Comparison of ENCODE assay signal across 17 cellular contexts in genomic region chr10:131845505-131846223, GRCh38. TPM values are rescaled to one million over a fixed set of nuclear protein-coding genes. Genes with fewer than 3 reads are reported as not detected.
DNase-seq lines count a peak whose midpoint lies in the region; ATAC-seq and TF ChIP-seq lines count a peak whose summit lies in the region.
"Had no signal": no experiment of that assay in that cellular context is flagged by ENCODE, and none has a peak within 500 bp of the region (broad histone marks: within the 10 kb centered on the region; RNA-seq: fewer than 3 reads in every experiment).

No MANE protein-coding gene starts in this region.

- no peaks in the 10 kb centered on the region for H3K79me2 ChIP-seq in neural progenitor cell (ENCODE audit: low read depth)

- H2AFZ ChIP-seq in neural progenitor cell (replicated peaks), result no peak overlapping the region

- TF ChIP-seq CTCF in coronary artery (IDR thresholded peaks at IDR 0.05) (no peak), neural progenitor cell (IDR thresholded peaks at IDR 0.05) (no peak), upper lobe of right lung (IDR thresholded peaks at IDR 0.05) (no peak)

- no peaks in the 10 kb centered on the region for H3K36me3 Mint-ChIP-seq in neural progenitor cell
- H3K36me3 Mint-ChIP-seq: CD4-positive, CD25-positive, alpha-beta regulatory T cell had no signal

- H3K9me3 ChIP-seq in neural progenitor cell (ENCODE audit: low read depth) (no peaks in the 10 kb centered on the region), upper lobe of right lung (no peaks in the 10 kb centered on the region)
- H3K9me3 ChIP-seq: HAP-1 had no signal

- H3F3A ChIP-seq in neural progenitor cell (ENCODE audit: low read depth), result no peaks in the 10 kb centered on the region

- DNase-seq in activated effector memory CD4-positive, alpha-beta T cell treated with anti-CD3 and anti-CD28 coated beads, Interleukin-2, amount 50 U/mL, for 16 hours, result peak; percentile 42
- DNase-seq in activated effector memory CD4-positive, alpha-beta T cell treated with Interleukin-2 at 50 U/mL for 16 hours, result no peak
- DNase-seq in coronary artery (ENCODE audit: low spot score) (peak; percentile 26), neural progenitor cell (ENCODE audit: low spot score) (no peak), upper lobe of right lung (peak; percentile 45)
- DNase-seq: Calu3; CD4-positive, CD25-positive, alpha-beta regulatory T cell; MV-4-11; NCI-H1436; NCI-H226; NCI-H526 treated with DMSO at 0.1 percent for 48 hours had no signal

- H3K9me3 Mint-ChIP-seq in neural progenitor cell, result no peaks in the 10 kb centered on the region
- H3K9me3 Mint-ChIP-seq: CD4-positive, CD25-positive, alpha-beta regulatory T cell had no signal

- intact Hi-C loops in upper lobe of right lung (cut with DNase I), result no loop called here

- peaks cover 8% of the 10 kb centered on the region for H3K4me1 Mint-ChIP-seq in neural progenitor cell
- H3K4me1 Mint-ChIP-seq: CD4-positive, CD25-positive, alpha-beta regulatory T cell had no signal

- H3K4me1 ChIP-seq in neural progenitor cell (no peaks in the 10 kb centered on the region), upper lobe of right lung (no peaks in the 10 kb centered on the region)
- H3K4me1 ChIP-seq: HAP-1 had no signal

- H3K4me3 ChIP-seq in coronary artery, result no peak overlapping the region
- no peak overlapping the region for H3K4me3 ChIP-seq in neural progenitor cell
- H3K4me3 ChIP-seq in upper lobe of right lung, result no peak overlapping the region
- H3K4me3 ChIP-seq: GM12878, HAP-1 had no signal

- H3K27ac ChIP-seq in coronary artery, result no peak overlapping the region
- H3K27ac ChIP-seq in neural progenitor cell, result no peak overlapping the region
- H3K27ac ChIP-seq in upper lobe of right lung, result no peak overlapping the region
- H3K27ac ChIP-seq: RWPE1 had no signal

- no peak overlapping the region for H3K9ac ChIP-seq in neural progenitor cell

- no peak for ATAC-seq in upper lobe of right lung
- ATAC-seq in SK-N-SH treated with all-trans-retinoic acid at 6 μM for 48 hours, result no peak
- ATAC-seq in GM19452 (IDR thresholded peaks at IDR 0.05; ENCODE audit: unreplicated experiment), result no peak
- no peak for ATAC-seq in HG03095 (IDR thresholded peaks at IDR 0.05; ENCODE audit: unreplicated experiment)
- ATAC-seq: GM12878 had no signal

- peak overlapping the region; percentile 31 for H3K27ac Mint-ChIP-seq in neural progenitor cell

- no peak overlapping the region for H3K4me2 ChIP-seq in neural progenitor cell

- no peaks in the 10 kb centered on the region for H3K27me3 ChIP-seq in neural progenitor cell
- no peaks in the 10 kb centered on the region for H3K27me3 ChIP-seq in upper lobe of right lung

- peaks cover 6% of the 10 kb centered on the region for H3K27me3 Mint-ChIP-seq in neural progenitor cell (ENCODE audit: insufficient read depth, low read depth)
- H3K27me3 Mint-ChIP-seq: CD4-positive, CD25-positive, alpha-beta regulatory T cell had no signal

- no peaks in the 10 kb centered on the region for H4K20me1 ChIP-seq in neural progenitor cell (ENCODE audit: low read depth)

- H3K4me3 Mint-ChIP-seq in neural progenitor cell, result no peak overlapping the region
- H3K4me3 Mint-ChIP-seq: CD4-positive, CD25-positive, alpha-beta regulatory T cell had no signal

- no peaks in the 10 kb centered on the region for H3K36me3 ChIP-seq in neural progenitor cell
- H3K36me3 ChIP-seq in upper lobe of right lung, result no peaks in the 10 kb centered on the region
- H3K36me3 ChIP-seq: HAP-1 had no signal

TF ChIP-seq in SK-N-SH treated with all-trans-retinoic acid at 6 μM for 48 hours, 23 proteins besides CTCF, POLR2A, EP300 and RAD21:
- TF ChIP-seq TOX (CRISPR knock-in tag; IDR thresholded peaks at IDR 0.05; ENCODE audit: borderline replicate concordance), result no peak
- no peak for TF ChIP-seq POU6F1 (CRISPR knock-in tag; IDR thresholded peaks at IDR 0.05; ENCODE audit: borderline replicate concordance, low read depth)
- no peak for TF ChIP-seq BACH2 (CRISPR knock-in tag; IDR thresholded peaks at IDR 0.05; ENCODE audit: borderline replicate concordance)
- no peak for TF ChIP-seq ZNF565 (CRISPR knock-in tag; conservative IDR thresholded peaks at IDR 0.05; ENCODE audit: low read depth)
- TF ChIP-seq ISL1 (CRISPR knock-in tag; IDR thresholded peaks at IDR 0.05), result no peak
- TF ChIP-seq ZFP30 (CRISPR knock-in tag; IDR thresholded peaks at IDR 0.05), result no peak
- TF ChIP-seq ZNF8 (CRISPR knock-in tag; IDR thresholded peaks at IDR 0.05), result no peak

RNA-seq across cellular contexts. Expression of gene PPP2R2D, which starts 55.1 kb away (rescaled TPM):
- total RNA-seq in neural progenitor cell (ENCODE audit: low replicate concordance) (28.1 and 31.2 TPM in 2 replicates), upper lobe of right lung (28.3 TPM)

Comparison
In these comparisons a context has a peak if more than half of its experiments do, and no peak if none do; other contexts are left out.
1. DNase-seq: peak in activated effector memory CD4-positive, alpha-beta T cell treated with anti-CD3 and anti-CD28 coated beads, Interleukin-2, amount 50 U/mL, for 16 hours (single experiment), coronary artery (single experiment) and upper lobe of right lung (single experiment); none in activated effector memory CD4-positive, alpha-beta T cell treated with Interleukin-2 at 50 U/mL for 16 hours (single experiment) and neural progenitor cell (single experiment).